Comparison of ENCODE assay signal across 17 cellular contexts in genomic region chr11:125443767-125444311, GRCh38. TPM values are rescaled to one million over a fixed set of nuclear protein-coding genes. Genes with fewer than 3 reads are reported as not detected.
DNase-seq lines count a peak whose midpoint lies in the region; ATAC-seq, FAIRE-seq and TF ChIP-seq lines count a peak whose summit lies in the region.
"Had no signal": no experiment of that assay in that cellular context is flagged by ENCODE, and none has a peak within 500 bp of the region (broad histone marks: within the 10 kb centered on the region; RNA-seq: fewer than 3 reads in every experiment).

No MANE protein-coding gene starts in this region.

- H3K4me1 ChIP-seq in H9 (ENCODE audit: insufficient read depth, low read length) (peaks cover 18% of the 10 kb centered on the region), K562 (replicated peaks in 1 of 2; ENCODE audit: control insufficient read depth in 2 of 2, insufficient read depth in 2 of 2, low read length in 2 of 2) (peaks cover 20 to 27% of the 10 kb centered on the region in 2 experiments), heart right ventricle (peaks cover 0 to 13% (median 0%) of the 10 kb centered on the region in 9 donors), upper lobe of left lung (no peaks in the 10 kb centered on the region)
- no peaks in the 10 kb centered on the region for H3K4me1 ChIP-seq in naive thymus-derived CD4-positive, alpha-beta T cell (ENCODE audit: control insufficient read depth in 2 of 2, insufficient read depth in 2 of 2, low read length in 2 of 2)
- H3K4me1 ChIP-seq: esophagus squamous epithelium had no signal

- no peak for TF ChIP-seq POLR2A in K562 (conservative IDR thresholded peaks at IDR 0.05)
- TF ChIP-seq POLR2A in upper lobe of left lung (IDR thresholded peaks at IDR 0.05), result no peak

- peaks cover 45 to 50% of the 10 kb centered on the region in 2 experiments for H3K4me1 Mint-ChIP-seq in H9
- no peaks in the 10 kb centered on the region for H3K4me1 Mint-ChIP-seq in naive thymus-derived CD4-positive, alpha-beta T cell
- H3K4me1 Mint-ChIP-seq in progenitor cell of endocrine pancreas (ENCODE audit: low read depth), result peaks cover 12% of the 10 kb centered on the region
- H3K4me1 Mint-ChIP-seq: activated T-helper 17 cell treated with anti-CD3 and anti-CD28 coated beads, Interleukin-2, amount 50 U/mL, for 72 hours had no signal

- CTCF ChIA-PET in K562 (lab: Yijun Ruan, JAX; ENCODE audit: low intra/inter-chr PET ratio), result no interaction called here
- CTCF ChIA-PET in naive thymus-derived CD4-positive, alpha-beta T cell (lab: Charles Lee), result no interaction called here

- no peaks in the 10 kb centered on the region for H4K20me1 ChIP-seq in H9 (ENCODE audit: control insufficient read depth, insufficient read depth, insufficient read length)
- no peaks in the 10 kb centered on the region for H4K20me1 ChIP-seq in K562 (replicated peaks; ENCODE audit: control insufficient read depth, insufficient read depth, low read length)

- no peak overlapping the region for H2BK5ac ChIP-seq in H9 (ENCODE audit: insufficient read length, low read length)

- peak overlapping the region; percentile 30 for H3K4me2 ChIP-seq in H9 (ENCODE audit: insufficient read depth, insufficient read length, low read length)
- H3K4me2 ChIP-seq in K562 (ENCODE audit: insufficient read depth, low read length), result no peak overlapping the region

- intact Hi-C loops in K562 (cut with micrococcal nuclease) (no loop called here), heart right ventricle (cut with DNase I) (no loop called here)
- intact Hi-C loops in naive thymus-derived CD4-positive, alpha-beta T cell (cut with micrococcal nuclease), result no loop called here

- H3K27me3 Mint-ChIP-seq in H9 (ENCODE audit: low read depth) (no peaks in the 10 kb centered on the region), progenitor cell of endocrine pancreas (peaks cover 26% of the 10 kb centered on the region)
- H3K27me3 Mint-ChIP-seq in naive thymus-derived CD4-positive, alpha-beta T cell, result peaks cover 14 to 29% (median 26%) of the 10 kb centered on the region in 5 donors

- H3K79me2 ChIP-seq in H9 (ENCODE audit: insufficient read depth, low read length) (no peaks in the 10 kb centered on the region), K562 (ENCODE audit: control insufficient read depth, insufficient read depth, low read length) (no peaks in the 10 kb centered on the region)

- no peak overlapping the region for H4K8ac ChIP-seq in H9 (replicated peaks; ENCODE audit: insufficient read length, low read depth, low read length)

- peaks cover 2 to 35% (median 30%) of the 10 kb centered on the region in 3 experiments; a peak in 6 of 7 replicates for H3K36me3 Mint-ChIP-seq in H9 (ENCODE audit: insufficient read depth in 1 of 3, low read depth in 3 of 3)
- H3K36me3 Mint-ChIP-seq in naive thymus-derived CD4-positive, alpha-beta T cell, result no peaks in the 10 kb centered on the region
- H3K36me3 Mint-ChIP-seq in progenitor cell of endocrine pancreas (ENCODE audit: insufficient read depth), result no peaks in the 10 kb centered on the region
- H3K36me3 Mint-ChIP-seq: naive B cell had no signal

- no CpG with 5 or more reads among the region's 10 CpGs for WGBS in H9 (ENCODE audit: extremely low coverage, insufficient read length, low lambda C conversion rate)
- WGBS in K562 (ENCODE audit: insufficient coverage, low coverage, missing lambda C conversion rate), result 43% methylated on average over 10 of the region's 10 CpGs
- WGBS in heart right ventricle, 2 donors, result 34 to 38% methylated on average over 10 of the region's 10 CpGs
- 36 to 50% methylated on average over 3 to 10 of the region's 10 CpGs for WGBS in upper lobe of left lung, 2 donors

- H2BK12ac ChIP-seq in H9 (ENCODE audit: insufficient read length, low read depth, low read length), result no peak overlapping the region

- H3K14ac ChIP-seq in H9 (ENCODE audit: insufficient read depth, low read length), result no peak overlapping the region; the same call in 1 of the 2 replicates

- H4K91ac ChIP-seq in H9 (ENCODE audit: insufficient read length, low read depth, low read length), result no peak overlapping the region

- FAIRE-seq in K562 (lab: Jason Lieb, UNC), result no peak
- FAIRE-seq: G401.6, GM12891, RCC 7860 had no signal

- H3K79me1 ChIP-seq in H9 (ENCODE audit: insufficient read depth, low read depth, low read length, poor library complexity, severe bottlenecking), result no peaks in the 10 kb centered on the region

- H3K27me3 ChIP-seq in H9 (ENCODE audit: insufficient read depth, low read length), result no peaks in the 10 kb centered on the region
- 0 out of 5 replicates have a peak, but pooled peaks cover 0 to 5% of the 10 kb centered on the region in 2 experiments for H3K27me3 ChIP-seq in K562 (ENCODE audit: control insufficient read depth in 2 of 2, insufficient read depth in 2 of 2, low read length in 2 of 2)
- no peaks in the 10 kb centered on the region for H3K27me3 ChIP-seq in heart right ventricle
- H3K27me3 ChIP-seq in naive thymus-derived CD4-positive, alpha-beta T cell (ENCODE audit: control insufficient read depth in 2 of 2, insufficient read depth in 2 of 2, low read length in 2 of 2), result no peaks in the 10 kb centered on the region
- H3K27me3 ChIP-seq in upper lobe of left lung, result no peaks in the 10 kb centered on the region
- H3K27me3 ChIP-seq: esophagus squamous epithelium had no signal

- POLR2A ChIA-PET in K562 (lab: Yijun Ruan, JAX), result no interaction called here
- POLR2A ChIA-PET in naive thymus-derived CD4-positive, alpha-beta T cell (lab: Charles Lee), result interaction anchor here (0.6 kb wide), 1 partner anchor 17 kb away, joined by 3 read pairs; no protein-coding TSS in a partner anchor

- peak overlapping the region; percentile 76 for H3K18ac ChIP-seq in H9 (ENCODE audit: insufficient read length, low read depth, low read length)

- ATAC-seq in K562 (no peak), heart right ventricle (peak; percentile 51 to 88 (median 74)), GM19035 (IDR thresholded peaks at IDR 0.05; ENCODE audit: unreplicated experiment) (no peak), upper lobe of left lung (ENCODE audit: low FRiP score in 2 of 2) (no peak)
- ATAC-seq in naive thymus-derived CD4-positive, alpha-beta T cell, result no peak
- ATAC-seq: activated T-helper 17 cell treated with anti-CD3 and anti-CD28 coated beads, Interleukin-2, amount 50 U/mL, for 72 hours had no signal

- H3K56ac ChIP-seq in H9 (ENCODE audit: insufficient read length, low read depth, low read length), result no peak overlapping the region

- TF ChIP-seq CTCF in H9 (conservative IDR thresholded peaks at IDR 0.05) (no peak), K562 (IDR thresholded peaks at IDR 0.05 in 2 of 3, conservative IDR thresholded peaks at IDR 0.05 in 1 of 3; ENCODE audit: insufficient read depth in 2 of 3, low read depth in 1 of 3, low read length in 3 of 3) (no peak), heart right ventricle (IDR thresholded peaks at IDR 0.05) (no peak), upper lobe of left lung (IDR thresholded peaks at IDR 0.05) (no peak), progenitor cell of endocrine pancreas (IDR thresholded peaks at IDR 0.05; ENCODE audit: unreplicated experiment) (no peak)

- no TSS peak for BruUV-seq in K562 (replicated peaks; lab: Mats Ljungman, UMichigan)

- H3K9me1 ChIP-seq in K562 (ENCODE audit: control insufficient read depth, insufficient read depth, low read length), result no peaks in the 10 kb centered on the region

- H3K9ac ChIP-seq in H9 (ENCODE audit: extremely low read depth, insufficient read length, low read length) (no peak overlapping the region), K562 (ENCODE audit: insufficient read depth in 1 of 2, low read depth in 2 of 2, low read length in 2 of 2) (no peak overlapping the region; a peak in 1 of 4 replicates)

- peak overlapping the region; percentile 84 to 99 (median 91) for H3K27ac Mint-ChIP-seq in H9
- H3K27ac Mint-ChIP-seq in naive thymus-derived CD4-positive, alpha-beta T cell, result no peak overlapping the region
- no peak overlapping the region for H3K27ac Mint-ChIP-seq in progenitor cell of endocrine pancreas
- H3K27ac Mint-ChIP-seq: activated T-helper 17 cell treated with anti-CD3 and anti-CD28 coated beads, Interleukin-2, amount 50 U/mL, for 72 hours; naive B cell had no signal

- TF ChIP-seq RAD21 in K562 (CRISPR knock-in tag; conservative IDR thresholded peaks at IDR 0.05 in 1 of 2, IDR thresholded peaks at IDR 0.05 in 1 of 2), result no peak

- no peak overlapping the region for H3K4ac ChIP-seq in H9 (ENCODE audit: low read depth, low read length)

- in situ Hi-C loops in K562 (cut with MboI), result no loop called here

- peak; percentile 73 for DNase-seq in H9
- DNase-seq in K562 (ENCODE audit: extremely low read depth in 1 of 4, low spot score in 3 of 4), result no peak
- DNase-seq in heart right ventricle, result no peak
- peak; percentile 44 for DNase-seq in myocyte (ENCODE audit: low read depth)
- DNase-seq in naive thymus-derived CD4-positive, alpha-beta T cell, result no peak
- DNase-seq in upper lobe of left lung, result no peak
- DNase-seq in progenitor cell of endocrine pancreas (ENCODE audit: low spot score, unreplicated experiment), result no peak
- DNase-seq: amniotic stem cell, COR-L47, esophagus squamous epithelium, naive B cell, SW 1271 had no signal

- H3K36me3 ChIP-seq in K562 (ENCODE audit: control insufficient read depth, insufficient read depth, low read length) (no peaks in the 10 kb centered on the region), heart right ventricle (peaks cover 0 to 34% (median 0%) of the 10 kb centered on the region in 9 donors), upper lobe of left lung (peaks cover 0 to 13% (median 0%) of the 10 kb centered on the region in 4 donors)
- no peaks in the 10 kb centered on the region for H3K36me3 ChIP-seq in naive thymus-derived CD4-positive, alpha-beta T cell (ENCODE audit: control insufficient read depth in 2 of 3, insufficient read depth in 3 of 3, low read length in 3 of 3)

- no peaks in the 10 kb centered on the region for H3K23me2 ChIP-seq in H9 (ENCODE audit: insufficient read length, low read depth, low read length, poor library complexity, severe bottlenecking)

- H4K5ac ChIP-seq in H9 (ENCODE audit: insufficient read length, low read depth, low read length), result no peak overlapping the region

- H3T11ph ChIP-seq in H9 (ENCODE audit: low read length), result no peak overlapping the region

- no peak overlapping the region for H2BK20ac ChIP-seq in H9 (ENCODE audit: low read depth, low read length, poor library complexity, severe bottlenecking)

- H2AFZ ChIP-seq in H9 (ENCODE audit: low read length) (no peak overlapping the region), K562 (ENCODE audit: low read depth, low read length) (peak overlapping the region; percentile 66; the same call in 1 of the 2 replicates)

- H3K9me3 ChIP-seq in H9 (ENCODE audit: control insufficient read depth, low read depth, low read length) (no peaks in the 10 kb centered on the region), K562 (replicated peaks; ENCODE audit: control insufficient read depth, insufficient read depth, low read depth, low read length) (no peaks in the 10 kb centered on the region), heart right ventricle (no peaks in the 10 kb centered on the region), upper lobe of left lung (no peaks in the 10 kb centered on the region)
- no peaks in the 10 kb centered on the region for H3K9me3 ChIP-seq in naive thymus-derived CD4-positive, alpha-beta T cell (ENCODE audit: control insufficient read depth in 2 of 3, low read length in 3 of 3)
- H3K9me3 ChIP-seq: esophagus squamous epithelium had no signal

- H3K9me3 Mint-ChIP-seq in H9, result no peaks in the 10 kb centered on the region
- peaks cover 0 to 3% (median 0%) of the 10 kb centered on the region in 11 donors for H3K9me3 Mint-ChIP-seq in naive thymus-derived CD4-positive, alpha-beta T cell
- no peaks in the 10 kb centered on the region for H3K9me3 Mint-ChIP-seq in progenitor cell of endocrine pancreas (ENCODE audit: low read depth)
- H3K9me3 Mint-ChIP-seq: activated T-helper 17 cell treated with anti-CD3 and anti-CD28 coated beads, Interleukin-2, amount 50 U/mL, for 72 hours; naive B cell had no signal

- no peak overlapping the region for H2BK120ac ChIP-seq in H9 (ENCODE audit: low read depth, low read length, poor library complexity, severe bottlenecking)

- H3K4me3 Mint-ChIP-seq in H9 (peak overlapping the region; percentile 15 to 72; a peak in 3 of 5 replicates), progenitor cell of endocrine pancreas (ENCODE audit: low read depth) (no peak overlapping the region)
- no peak overlapping the region for H3K4me3 Mint-ChIP-seq in naive thymus-derived CD4-positive, alpha-beta T cell
- H3K4me3 Mint-ChIP-seq: activated T-helper 17 cell treated with anti-CD3 and anti-CD28 coated beads, Interleukin-2, amount 50 U/mL, for 72 hours; naive B cell had no signal

- H3K4me3 ChIP-seq in K562, result no peak overlapping the region
- H3K4me3 ChIP-seq in heart right ventricle, result no peak overlapping the region
- H3K4me3 ChIP-seq in naive thymus-derived CD4-positive, alpha-beta T cell (ENCODE audit: low read length), result no peak overlapping the region
- no peak overlapping the region for H3K4me3 ChIP-seq in upper lobe of left lung
- H3K4me3 ChIP-seq: esophagus squamous epithelium had no signal

- H3K23ac ChIP-seq in H9 (ENCODE audit: insufficient read length, low read depth, low read length), result no peak overlapping the region

- H2BK15ac ChIP-seq in H9 (ENCODE audit: low read depth, low read length), result no peak overlapping the region

- TF ChIP-seq EP300 in K562 (IDR thresholded peaks at IDR 0.05; ENCODE audit: low read length), result no peak
- no peak for TF ChIP-seq EP300 in upper lobe of left lung (IDR thresholded peaks at IDR 0.05)

- H3K27ac ChIP-seq in H9 (ENCODE audit: insufficient read length, low read depth, low read length) (peak overlapping the region; percentile 20), K562 (ENCODE audit: extremely low read depth, low read depth, low read length) (no peak overlapping the region), heart right ventricle (peak overlapping the region in 9 of 10 donors; percentile 31 to 87 (median 62)), upper lobe of left lung (no peak overlapping the region)
- H3K27ac ChIP-seq in naive thymus-derived CD4-positive, alpha-beta T cell (ENCODE audit: low read depth, low read length), result no peak overlapping the region
- H3K27ac ChIP-seq: esophagus squamous epithelium had no signal

- no peak overlapping the region for H2AK5ac ChIP-seq in H9 (ENCODE audit: insufficient read length, low read length)

RNA-seq across cellular contexts. Expression of gene FEZ1, which starts 52.2 kb away (rescaled TPM):
- total RNA-seq in H9 (2021) (130 and 135 TPM in 2 replicates), K562 (2014; rRNA removed) (6.7 and 10.0 TPM in 2 replicates), K562 (2014; rRNA removed; fragmentation: Illumina TruSeq; extraction: Trizol) (7.5 and 8.5 TPM in 2 replicates), K562 (2015; rRNA removed; fragmentation: Illumina TruSeq; extraction: Trizol) (8.1 and 8.8 TPM in 2 replicates), K562 (2021) (7.9 and 8.2 TPM in 2 replicates), heart right ventricle (10 to 100 TPM; 18.3 to 53.0 (median 33.2) TPM), myocyte (0.51 and 4.4 TPM in 2 replicates), upper lobe of left lung (10 to 100 TPM; 12.8 to 35.3 (median 19.8) TPM), progenitor cell of endocrine pancreas (1.8 and 3.1 TPM in 2 replicates)
- 4.1 and 5.5 TPM in 2 replicates for total RNA-seq in K562 (2011; cell fraction: chromatin; rRNA removed; ENCODE audit: low replicate concordance)
- total RNA-seq in K562 (2011; cell fraction: nucleolus; rRNA removed), result 1.3 and 1.6 TPM in 2 replicates
- 5.9 and 6.2 TPM in 2 replicates for total RNA-seq in K562 (2011; cell fraction: nucleoplasm; rRNA removed)
- polyA plus RNA-seq in K562 (2011; rRNA removed) (10.6 and 13.0 TPM in 2 replicates), K562 (2014; fragmentation: Illumina TruSeq; extraction: Trizol) (9.2 and 11.2 TPM in 2 replicates), K562 (2014; fragmentation: Nextera tagmentation; extraction: Ambion mirVana) (1 to 10 TPM; 4.6 to 5.1 TPM), K562 (2014; rRNA removed) (6.6 and 9.2 TPM in 2 replicates), heart right ventricle (10 to 100 TPM; 18.4 to 18.7 TPM)
- polyA plus RNA-seq in K562 (2011; cell fraction: cytosol; rRNA removed), result 7.9 and 11.9 TPM in 2 replicates
- 4.2 and 9.9 TPM in 2 replicates for polyA plus RNA-seq in K562 (2011; cell fraction: nucleus; rRNA removed)
- 11.3 and 11.6 TPM in 2 replicates for polyA plus RNA-seq in K562 (2012)
- polyA minus RNA-seq in K562 (2011; rRNA and poly(A)+ RNA removed), result 7.7 and 14.4 TPM in 2 replicates
- polyA minus RNA-seq in K562 (2011; cell fraction: cytosol; rRNA and poly(A)+ RNA removed), result 4.2 and 6.9 TPM in 2 replicates
- 0.94 and 4.2 TPM in 2 replicates for polyA minus RNA-seq in K562 (2011; cell fraction: nucleus; rRNA and poly(A)+ RNA removed)
- polyA plus RNA-seq in myocyte (2012), result 1.2 TPM
- 1 to 10 TPM in 3 of 5 experiments, under 1 TPM in 1, not detected in 1; 0.87 to 6.6 (median 1.2) TPM for total RNA-seq in naive thymus-derived CD4-positive, alpha-beta T cell
- not detected for polyA plus RNA-seq in naive thymus-derived CD4-positive, alpha-beta T cell

Comparison
In these comparisons a context has a peak if more than half of its experiments do, and no peak if none do; other contexts are left out.
1. DNase-seq: peak in H9 (single experiment) and myocyte (single experiment); none in K562 (0 of 4), heart right ventricle (0 of 2), naive thymus-derived CD4-positive, alpha-beta T cell (0 of 9), upper lobe of left lung (0 of 2) and progenitor cell of endocrine pancreas (single experiment).
2. H3K27ac ChIP-seq: peak in H9 (single experiment) and heart right ventricle (9 of 10); none in K562 (single experiment), naive thymus-derived CD4-positive, alpha-beta T cell (single experiment) and upper lobe of left lung (0 of 4).
3. H3K27ac Mint-ChIP-seq: peak in H9 (3 of 3); none in naive thymus-derived CD4-positive, alpha-beta T cell (0 of 9) and progenitor cell of endocrine pancreas (single experiment).
4. H3K4me3 Mint-ChIP-seq: peak in H9 (2 of 2); none in naive thymus-derived CD4-positive, alpha-beta T cell (0 of 10) and progenitor cell of endocrine pancreas (single experiment).
5. ATAC-seq: peak in heart right ventricle (8 of 8); none in K562 (single experiment), naive thymus-derived CD4-positive, alpha-beta T cell (single experiment), GM19035 (single experiment) and upper lobe of left lung (0 of 2).